ENCODE assay signal across 21 cellular contexts in genomic region chr22:50009251-50009650, GRCh38. TPM values are rescaled to one million over a fixed set of nuclear protein-coding genes. Genes with fewer than 3 reads are reported as not detected.
"Had no signal": no experiment of that assay in that cellular context is flagged by ENCODE, and none has a peak within 500 bp of the region (broad histone marks: within the 10 kb centered on the region; RNA-seq: fewer than 3 reads in every experiment).

No MANE protein-coding gene starts in this region.

- H3K4me3 Mint-ChIP-seq: activated T-helper 17 cell treated with anti-CD3 and anti-CD28 coated beads, Interleukin-2, amount 50 U/mL, for 72 hours; natural killer cell; T-helper 2 cell treated with Interferon-gamma antibody and Interleukin-4, amounts not matched to agents 5 μg/mL and 100 μg/mL, for 36 hours had no signal

- H3K9me3 ChIP-seq: body of pancreas, sigmoid colon had no signal

- H3K27ac Mint-ChIP-seq: activated CD4-positive, alpha-beta memory T cell treated with anti-CD3 and anti-CD28 coated beads for 36 hours; activated T-helper 17 cell treated with anti-CD3 and anti-CD28 coated beads, Interleukin-2, amount 50 U/mL, for 72 hours; natural killer cell; T-helper 2 cell treated with Interferon-gamma antibody and Interleukin-4, amounts not matched to agents 5 μg/mL and 100 μg/mL, for 36 hours had no signal

- H3K4me3 ChIP-seq: body of pancreas, sigmoid colon had no signal

- H3K27ac ChIP-seq: body of pancreas, sigmoid colon had no signal

- DNase-seq: activated CD4-positive, alpha-beta memory T cell treated with anti-CD3 and anti-CD28 coated beads for 36 hours; activated naive CD4-positive, alpha-beta T cell treated with anti-CD3 and anti-CD28 coated beads, Interleukin-2, amount 50 U/mL, for 16 hours; amniotic stem cell; hypothalamus; natural killer cell; occipital lobe; stimulated activated CD4-positive, alpha-beta T cell treated with anti-CD3 and anti-CD28 coated beads, Interleukin-12 subunit alpha, Interleukin-12 subunit beta, amount 100 ng/mL, for 4 hours; stimulated activated naive CD4-positive, alpha-beta T cell; substantia nigra; SW 1271; trophoblast cell had no signal

- H3K9me3 Mint-ChIP-seq: activated CD4-positive, alpha-beta memory T cell treated with anti-CD3 and anti-CD28 coated beads for 36 hours; activated T-helper 17 cell treated with anti-CD3 and anti-CD28 coated beads, Interleukin-2, amount 50 U/mL, for 72 hours; natural killer cell; T-helper 2 cell treated with Interferon-gamma antibody and Interleukin-4, amounts not matched to agents 5 μg/mL and 100 μg/mL, for 36 hours had no signal

- H3K4me1 ChIP-seq: body of pancreas had no signal

- H3K36me3 ChIP-seq: sigmoid colon had no signal

- ATAC-seq: activated T-helper 17 cell treated with anti-CD3 and anti-CD28 coated beads, Interleukin-2, amount 50 U/mL, for 72 hours; body of pancreas; left colon; natural killer cell had no signal

- H3K36me3 Mint-ChIP-seq: activated CD4-positive, alpha-beta memory T cell treated with anti-CD3 and anti-CD28 coated beads for 36 hours; natural killer cell had no signal

RNA-seq across cellular contexts. Expression of gene IL17REL, which starts 3.3 kb away (rescaled TPM):
- total RNA-seq: body of pancreas, dermis microvascular lymphatic vessel endothelial cell, glomerular endothelial cell, natural killer cell, occipital lobe, sigmoid colon had no signal

RNA-seq across cellular contexts. Expression of gene TTLL8, which starts 48.8 kb away (rescaled TPM):
- total RNA-seq: activated CD4-positive, alpha-beta memory T cell treated with anti-CD3 and anti-CD28 coated beads for 36 hours; activated T-helper 17 cell treated with anti-CD3 and anti-CD28 coated beads, Interleukin-2, amount 50 U/mL, for 72 hours; body of pancreas; cerebellum; dermis microvascular lymphatic vessel endothelial cell; glomerular endothelial cell; left colon; mucosa of gallbladder; natural killer cell; occipital lobe; pulmonary artery endothelial cell; sigmoid colon had no signal
